In the genomic region with DNA sequence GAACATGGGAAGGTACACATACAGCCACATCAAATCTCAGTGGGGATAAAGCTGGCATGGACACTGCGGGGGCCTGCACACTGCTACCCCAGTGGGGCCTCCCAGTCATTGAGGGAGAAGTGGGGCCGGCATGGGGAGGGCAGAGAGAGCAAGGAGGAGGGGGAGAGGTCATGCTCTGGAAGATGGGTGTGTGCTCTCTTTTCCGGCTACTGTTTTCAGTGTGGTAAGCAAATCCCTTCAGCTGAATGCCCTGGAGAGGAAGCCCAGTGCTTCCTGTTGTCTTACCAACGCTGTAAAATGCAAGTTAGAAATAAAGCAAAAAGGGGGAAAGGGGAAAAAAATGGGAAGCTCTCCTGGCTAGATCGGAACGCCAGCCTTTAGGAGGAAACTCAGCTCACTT, we compare ENCODE assay signal across 15 cellular contexts. TPM values are rescaled to one million over a fixed set of nuclear protein-coding genes. Genes with fewer than 3 reads are reported as not detected.
DNase-seq lines count a peak whose midpoint lies in the region; ATAC-seq and TF ChIP-seq lines count a peak whose summit lies in the region.
"Had no signal": no experiment of that assay in that cellular context is flagged by ENCODE, and none has a peak within 500 bp of the region (broad histone marks: within the 10 kb centered on the region; RNA-seq: fewer than 3 reads in every experiment).

No MANE protein-coding gene starts in this region.

- no peaks in the 10 kb centered on the region for H3K9me3 ChIP-seq in right atrium auricular region
- no peaks in the 10 kb centered on the region for H3K9me3 ChIP-seq in lung (ENCODE audit: control insufficient read depth in 2 of 2, insufficient read depth in 1 of 2, low read length in 1 of 2)
- no peaks in the 10 kb centered on the region for H3K9me3 ChIP-seq in aorta (ENCODE audit: control insufficient read depth, low read length)
- H3K9me3 ChIP-seq: ascending aorta, gastrocnemius medialis, prostate gland, stomach had no signal

- H3K4me3 Mint-ChIP-seq in activated T-helper 1 cell treated with anti-CD3 and anti-CD28 coated beads, Interleukin-12 subunit alpha, Interleukin-12 subunit beta, Interleukin-2, Interleukin-4 antibody, amounts not matched to agents 30 ng/mL and 10 ng/mL and 1 ng/mL, durations not matched to agents 14 hours and 24 hours and 36 hours, result peak overlapping the region; percentile 31

- H3K27ac ChIP-seq in right atrium auricular region (peak overlapping the region in 1 of 2 donors; percentile 40), lung (ENCODE audit: low read depth in 1 of 2, low read length in 1 of 2) (peak overlapping the region in 1 of 2 donors; percentile 9), aorta (ENCODE audit: low read depth in 1 of 2, low read length in 2 of 2) (no peak overlapping the region)
- H3K27ac ChIP-seq: ascending aorta, prostate gland had no signal

- no peak overlapping the region for H3K4me3 ChIP-seq in right atrium auricular region
- H3K4me3 ChIP-seq in lung, result no peak overlapping the region
- H3K4me3 ChIP-seq in aorta (ENCODE audit: low read length in 2 of 2), result no peak overlapping the region
- H3K4me3 ChIP-seq: ascending aorta, gastrocnemius medialis, prostate gland, stomach had no signal

- peaks cover 2% of the 10 kb centered on the region for H3K36me3 Mint-ChIP-seq in activated T-helper 1 cell treated with anti-CD3 and anti-CD28 coated beads, Interleukin-12 subunit alpha, Interleukin-12 subunit beta, Interleukin-2, Interleukin-4 antibody, amounts not matched to agents 30 ng/mL and 10 ng/mL and 1 ng/mL, durations not matched to agents 14 hours and 24 hours and 36 hours (ENCODE audit: low read depth)

- intact Hi-C loops in Right ventricle myocardium superior (cut with DNase I), result no loop called here
- intact Hi-C loops in activated T-helper 1 cell treated with anti-CD3 and anti-CD28 coated beads, Interleukin-12 subunit alpha, Interleukin-12 subunit beta, Interleukin-2, Interleukin-4 antibody, amounts not matched to agents 30 ng/mL and 10 ng/mL and 1 ng/mL, durations not matched to agents 14 hours and 24 hours and 36 hours (cut with micrococcal nuclease), result no loop called here
- intact Hi-C loops in aorta (cut with DNase I), result no loop called here

- no peaks in the 10 kb centered on the region for H3K9me3 Mint-ChIP-seq in activated T-helper 1 cell treated with anti-CD3 and anti-CD28 coated beads, Interleukin-12 subunit alpha, Interleukin-12 subunit beta, Interleukin-2, Interleukin-4 antibody, amounts not matched to agents 30 ng/mL and 10 ng/mL and 1 ng/mL, durations not matched to agents 14 hours and 24 hours and 36 hours

- peaks cover 18% of the 10 kb centered on the region for H3K4me1 Mint-ChIP-seq in activated T-helper 1 cell treated with anti-CD3 and anti-CD28 coated beads, Interleukin-12 subunit alpha, Interleukin-12 subunit beta, Interleukin-2, Interleukin-4 antibody, amounts not matched to agents 30 ng/mL and 10 ng/mL and 1 ng/mL, durations not matched to agents 14 hours and 24 hours and 36 hours (ENCODE audit: low read depth)

- H3K4me1 ChIP-seq in right atrium auricular region, result peaks cover 0 to 6% of the 10 kb centered on the region in 2 donors
- H3K4me1 ChIP-seq in lung (ENCODE audit: control insufficient read depth in 2 of 2, insufficient read depth in 2 of 2, low read length in 2 of 2), result no peaks in the 10 kb centered on the region
- no peaks in the 10 kb centered on the region for H3K4me1 ChIP-seq in aorta (ENCODE audit: control insufficient read depth in 1 of 2, insufficient read depth in 2 of 2, low read length in 2 of 2)
- H3K4me1 ChIP-seq: ascending aorta, gastrocnemius medialis, prostate gland had no signal

- DNase-seq in Right ventricle myocardium superior (no peak), right atrium auricular region (ENCODE audit: low spot score) (no peak), lung (ENCODE audit: low spot score) (no peak), aorta (no peak), DMS153 treated with DMSO at 0.1 percent for 48 hours (lab: John Stamatoyannopoulos, UW; ENCODE audit: unreplicated experiment) (no peak)
- no peak for DNase-seq in activated T-helper 1 cell treated with anti-CD3 and anti-CD28 coated beads, Interleukin-12 subunit alpha, Interleukin-12 subunit beta, Interleukin-2, Interleukin-4 antibody, amounts not matched to agents 30 ng/mL and 10 ng/mL and 1 ng/mL, durations not matched to agents 14 hours and 24 hours and 36 hours (ENCODE audit: low spot score)
- DNase-seq: left cardiac atrium; NCI-H2227 treated with DMSO at 0.1 percent for 48 hours; stimulated activated CD4-positive, alpha-beta T cell treated with anti-CD3 and anti-CD28 coated beads, Interleukin-4, amount 100 ng/mL, for 1 hour; stomach had no signal

- 11 to 30% methylated on average over 6 of the region's 6 CpGs for WGBS in lung, 2 donors
- WGBS in aorta, 2 donors, result 24 to 29% methylated on average over 6 of the region's 6 CpGs

- peak overlapping the region; percentile 14 for H3K27ac Mint-ChIP-seq in activated T-helper 1 cell treated with anti-CD3 and anti-CD28 coated beads, Interleukin-12 subunit alpha, Interleukin-12 subunit beta, Interleukin-2, Interleukin-4 antibody, amounts not matched to agents 30 ng/mL and 10 ng/mL and 1 ng/mL, durations not matched to agents 14 hours and 24 hours and 36 hours

- TF ChIP-seq CTCF in right atrium auricular region (IDR thresholded peaks at IDR 0.05), result no peak
- no peak for TF ChIP-seq CTCF in lung (IDR thresholded peaks at IDR 0.05; ENCODE audit: control extremely low read depth, extremely low read depth)

- H3K36me3 ChIP-seq in right atrium auricular region (no peaks in the 10 kb centered on the region), lung (ENCODE audit: control insufficient read depth in 2 of 2, insufficient read depth in 2 of 2, low read length in 2 of 2) (no peaks in the 10 kb centered on the region), aorta (ENCODE audit: control insufficient read depth in 1 of 2, insufficient read depth in 2 of 2, low read length in 1 of 2) (no peaks in the 10 kb centered on the region)
- H3K36me3 ChIP-seq: ascending aorta, gastrocnemius medialis, prostate gland, stomach had no signal

- peak; percentile 79 for ATAC-seq in Right ventricle myocardium superior (ENCODE audit: poor library complexity)
- ATAC-seq in lung (ENCODE audit: insufficient read depth, low FRiP score), result peak; percentile 41
- ATAC-seq in aorta (ENCODE audit: low FRiP score), result peak; percentile 29
- no peak for ATAC-seq in GM18867 (IDR thresholded peaks at IDR 0.05; ENCODE audit: unreplicated experiment)
- ATAC-seq in HG02884 (IDR thresholded peaks at IDR 0.05; ENCODE audit: unreplicated experiment), result no peak

- H3K27me3 ChIP-seq in right atrium auricular region (no peaks in the 10 kb centered on the region), lung (ENCODE audit: control insufficient read depth, insufficient read depth) (no peaks in the 10 kb centered on the region), aorta (ENCODE audit: control insufficient read depth in 1 of 2, insufficient read depth in 2 of 2, low read length in 1 of 2) (no peaks in the 10 kb centered on the region)
- H3K27me3 ChIP-seq: ascending aorta had no signal

- peaks cover 3% of the 10 kb centered on the region for H3K27me3 Mint-ChIP-seq in activated T-helper 1 cell treated with anti-CD3 and anti-CD28 coated beads, Interleukin-12 subunit alpha, Interleukin-12 subunit beta, Interleukin-2, Interleukin-4 antibody, amounts not matched to agents 30 ng/mL and 10 ng/mL and 1 ng/mL, durations not matched to agents 14 hours and 24 hours and 36 hours (ENCODE audit: insufficient read depth)

RNA-seq across cellular contexts. Expression of a gene that starts 30.8 kb away (rescaled TPM):
- 2.4 TPM for total RNA-seq in Right ventricle myocardium superior
- total RNA-seq in right atrium auricular region, result 1 to 10 TPM; 2.4 to 4.8 TPM
- total RNA-seq in activated T-helper 1 cell treated with anti-CD3 and anti-CD28 coated beads, Interleukin-12 subunit alpha, Interleukin-12 subunit beta, Interleukin-2, Interleukin-4 antibody, amounts not matched to agents 30 ng/mL and 10 ng/mL and 1 ng/mL, durations not matched to agents 14 hours and 24 hours and 36 hours, result 37.8 and 38.8 TPM in 2 replicates
- total RNA-seq in lung, result 10 to 100 TPM in 1 of 2 donors, 1 to 10 TPM in 1; 9.7 to 17.6 TPM
- 10 to 100 TPM in 1 of 2 donors, 1 to 10 TPM in 1; 6.6 to 16.3 TPM for polyA plus RNA-seq in lung
- 10 to 100 TPM in 1 of 2 donors, 1 to 10 TPM in 1; 7.6 to 17.3 TPM for total RNA-seq in aorta
- 1 to 10 TPM in 1 of 2 donors, under 1 TPM in 1; 0.43 to 2.0 TPM for polyA plus RNA-seq in aorta

RNA-seq across cellular contexts. Expression of a gene that starts 41.7 kb away (rescaled TPM):
- total RNA-seq in Right ventricle myocardium superior (0.91 TPM), right atrium auricular region (1 to 10 TPM; 1.1 to 1.4 TPM), lung (1 to 10 TPM; 3.1 to 4.3 TPM), aorta (1 to 10 TPM in 1 of 2 donors, under 1 TPM in 1; 0.84 to 1.4 TPM)
- 3.9 and 4.1 TPM in 2 replicates for total RNA-seq in activated T-helper 1 cell treated with anti-CD3 and anti-CD28 coated beads, Interleukin-12 subunit alpha, Interleukin-12 subunit beta, Interleukin-2, Interleukin-4 antibody, amounts not matched to agents 30 ng/mL and 10 ng/mL and 1 ng/mL, durations not matched to agents 14 hours and 24 hours and 36 hours
- polyA plus RNA-seq in lung (1 to 10 TPM in 1 of 2 donors, under 1 TPM in 1; 0.93 to 1.7 TPM), aorta (1 to 10 TPM; 1.4 to 1.8 TPM)

RNA-seq across cellular contexts. Expression of a gene that starts 41.8 kb away (rescaled TPM):
- total RNA-seq in Right ventricle myocardium superior, result 13.9 TPM
- total RNA-seq in right atrium auricular region, result 10 to 100 TPM; 12.0 to 25.0 TPM
- total RNA-seq in activated T-helper 1 cell treated with anti-CD3 and anti-CD28 coated beads, Interleukin-12 subunit alpha, Interleukin-12 subunit beta, Interleukin-2, Interleukin-4 antibody, amounts not matched to agents 30 ng/mL and 10 ng/mL and 1 ng/mL, durations not matched to agents 14 hours and 24 hours and 36 hours, result 49.7 and 52.1 TPM in 2 replicates
- 10 to 100 TPM; 20.3 to 20.4 TPM for total RNA-seq in lung
- polyA plus RNA-seq in lung, result 10 to 100 TPM in 1 of 2 donors, 1 to 10 TPM in 1; 8.4 to 10.7 TPM
- total RNA-seq in aorta, result 10 to 100 TPM; 13.6 to 16.7 TPM
- polyA plus RNA-seq in aorta, result 10 to 100 TPM; 11.5 to 15.3 TPM

Comparison
In these comparisons a context has a peak if more than half of its experiments do, and no peak if none do; other contexts are left out.
1. ATAC-seq: peak in Right ventricle myocardium superior (single experiment), lung (single experiment) and aorta (single experiment); none in GM18867 (single experiment) and HG02884 (single experiment).